Comparison of ENCODE assay signal across 33 cellular contexts in genomic region chr14:25882899-25883298, GRCh38.
"Had no signal": no experiment of that assay in that cellular context is flagged by ENCODE, and none has a peak within 500 bp of the region (broad histone marks: within the 10 kb centered on the region; RNA-seq: fewer than 3 reads in every experiment).

No MANE protein-coding gene starts in this region.

- H3K27ac ChIP-seq: adrenal gland, ascending aorta, body of pancreas, brain microvascular endothelial cell, breast epithelium, cardiac muscle cell had no signal

- DNase-seq: activated effector memory CD4-positive, alpha-beta T cell treated with anti-CD3 and anti-CD28 coated beads, Interleukin-2, amount 50 U/mL, for 16 hours; activated effector memory CD4-positive, alpha-beta T cell treated with Interleukin-2 at 50 U/mL for 16 hours; activated gamma-delta T cell; activated gamma-delta T cell treated with Interleukin-2 at 50 U/mL for 16 hours; activated naive CD4-positive, alpha-beta T cell; activated naive CD4-positive, alpha-beta T cell treated with anti-CD3 and anti-CD28 coated beads for 36 hours; activated naive CD4-positive, alpha-beta T cell treated with anti-CD3 and anti-CD28 coated beads, Interleukin-2, amount 10 ng/mL, durations not matched to agents 7 days and 5 days; activated naive CD4-positive, alpha-beta T cell treated with anti-CD3 and anti-CD28 coated beads, Interleukin-2, amount 50 U/mL, for 16 hours; activated naive CD4-positive, alpha-beta T cell treated with Interleukin-2 at 50 U/mL for 16 hours; activated naive CD8-positive, alpha-beta T cell treated with anti-CD3 and anti-CD28 coated beads for 36 hours; activated naive CD8-positive, alpha-beta T cell treated with anti-CD3 and anti-CD28 coated beads, Interleukin-2, amount 10 ng/mL, durations not matched to agents 7 days and 5 days; activated naive CD8-positive, alpha-beta T cell treated with anti-CD3 and anti-CD28 coated beads, Interleukin-2, amount 50 U/mL, for 24 hours; activated T-cell treated with anti-CD3 and anti-CD28 coated beads, Interleukin-2, amount 50 U/mL, for 24 hours; activated T-cell treated with anti-CD3 and anti-CD28 coated beads, Interleukin-2, amount 50 U/mL, for 4 hours; activated T-cell treated with anti-CD3 and anti-CD28 coated beads, Interleukin-2, amount 50 U/mL, for 48 hours; activated T-cell treated with anti-CD3 and anti-CD28 coated beads, Interleukin-2, amount 50 U/mL, for 72 hours; adrenal gland; amniotic stem cell; amygdala; anterior cingulate cortex; aorta; body of pancreas; brain microvascular endothelial cell; caudate nucleus; central memory CD4-positive, alpha-beta T cell; cerebellar nuclear complex had no signal

- H3K4me3 ChIP-seq: adrenal gland, ascending aorta, body of pancreas, breast epithelium, cardiac muscle cell had no signal

- H3K27me3 ChIP-seq: adrenal gland, ascending aorta, body of pancreas, brain microvascular endothelial cell, breast epithelium, cardiac muscle cell had no signal

- H3K9me3 ChIP-seq: adrenal gland, ascending aorta, body of pancreas, breast epithelium had no signal

- H3K4me1 ChIP-seq: adrenal gland, ascending aorta, body of pancreas, breast epithelium had no signal

- ATAC-seq: activated naive CD4-positive, alpha-beta T cell treated with anti-CD3 and anti-CD28 coated beads, Interleukin-2, amount 50 U/mL, for 72 hours; activated naive CD8-positive, alpha-beta T cell treated with anti-CD3 and anti-CD28 coated beads, Interleukin-2, amount 50 U/mL, for 24 hours; activated T-cell treated with anti-CD3 and anti-CD28 coated beads, Interleukin-2, amount 50 U/mL, for 4 hours; activated T-cell treated with anti-CD3 and anti-CD28 coated beads, Interleukin-2, amount 50 U/mL, for 72 hours; activated T-helper 17 cell treated with anti-CD3 and anti-CD28 coated beads, Interleukin-2, amount 50 U/mL, for 72 hours; body of pancreas had no signal

- FAIRE-seq: astrocyte, bronchial epithelial cell had no signal

- H3K36me3 ChIP-seq: adrenal gland, ascending aorta, brain microvascular endothelial cell, breast epithelium, cardiac muscle cell had no signal
